ENCODE assay signal across 8 cellular contexts in the genomic region with DNA sequence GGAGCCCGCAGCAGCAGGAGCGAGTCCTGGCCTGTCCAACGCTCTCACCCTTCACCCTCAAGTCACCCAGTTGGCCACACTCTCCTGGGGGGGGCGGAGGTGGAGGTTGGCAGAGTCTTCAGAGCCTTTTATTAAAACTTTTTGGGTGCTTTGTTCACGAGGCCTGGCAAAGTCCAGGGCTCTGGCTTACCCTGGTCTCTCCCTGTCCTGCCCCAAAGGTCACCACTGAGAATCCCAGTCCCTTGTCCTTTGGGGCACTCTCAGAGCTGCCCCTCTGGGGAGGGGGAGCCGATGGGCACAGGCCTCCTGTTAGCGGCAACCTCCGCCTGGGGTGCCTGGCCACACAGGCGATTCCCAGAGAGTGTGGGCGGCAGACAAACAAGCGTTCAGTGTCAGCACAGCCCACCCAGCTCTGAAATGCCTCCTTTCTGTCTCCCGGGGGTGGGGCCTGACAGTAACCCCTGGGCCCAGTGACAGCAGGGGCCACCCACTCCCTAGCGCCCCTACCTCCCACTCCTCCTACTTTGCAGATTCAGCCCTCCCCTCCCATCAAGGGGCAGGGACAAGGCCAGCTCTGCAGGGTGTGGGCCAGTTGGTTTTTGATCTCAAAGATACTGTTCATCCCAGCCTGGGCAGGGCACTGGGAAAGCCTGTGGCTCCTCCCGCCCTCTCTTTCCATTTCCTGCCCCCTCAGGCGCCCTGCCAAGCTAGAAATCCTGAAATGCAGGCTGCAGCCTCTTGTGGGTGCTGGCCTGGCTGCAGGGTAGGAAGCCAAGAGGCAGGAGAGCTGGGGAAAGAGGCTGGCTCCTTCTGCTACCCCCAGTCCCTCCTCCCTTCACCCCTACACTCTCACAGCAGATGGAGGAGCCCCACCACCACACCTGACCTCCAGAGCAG. TPM values are rescaled to one million over a fixed set of nuclear protein-coding genes. Genes with fewer than 3 reads are reported as not detected.
DNase-seq lines count a peak whose midpoint lies in the region; ATAC-seq, FAIRE-seq and TF ChIP-seq lines count a peak whose summit lies in the region.

No MANE protein-coding gene starts in this region.

- H3K27me3 ChIP-seq in H7 (ENCODE audit: control insufficient read depth, insufficient read depth, low read length): peaks cover 6% of the 10 kb centered on the region; the same call in 1 of the 2 replicates
- H3K27me3 ChIP-seq in SJCRH30: no peaks in the 10 kb centered on the region
- H3K27me3 ChIP-seq in left ventricle myocardium inferior (ENCODE audit: low read depth): no peaks in the 10 kb centered on the region
- H3K27me3 ChIP-seq in small intestine (ENCODE audit: control insufficient read depth in 2 of 2, insufficient read depth in 2 of 2, low read length in 2 of 2): no peaks in the 10 kb centered on the region

- ATAC-seq in activated CD8-positive, alpha-beta T cell treated with anti-CD3 and anti-CD28 coated beads for 36 hours: no peak

- H3K36me3 ChIP-seq in H7 (replicated peaks; ENCODE audit: control insufficient read depth, insufficient read depth, low read length) (no peaks in the 10 kb centered on the region), SJCRH30 (no peaks in the 10 kb centered on the region), left ventricle myocardium inferior (no peaks in the 10 kb centered on the region), small intestine (ENCODE audit: control insufficient read depth in 2 of 2, insufficient read depth in 2 of 2, low read length in 2 of 2) (no peaks in the 10 kb centered on the region)

- no peaks in the 10 kb centered on the region for H3K9me3 Mint-ChIP-seq in activated CD8-positive, alpha-beta T cell treated with anti-CD3 and anti-CD28 coated beads for 36 hours

- intact Hi-C loops in left ventricle myocardium inferior (cut with micrococcal nuclease): no loop called here
- intact Hi-C loops in activated CD8-positive, alpha-beta T cell treated with anti-CD3 and anti-CD28 coated beads for 36 hours (cut with micrococcal nuclease): no loop called here

- H3K27me3 Mint-ChIP-seq in activated CD8-positive, alpha-beta T cell treated with anti-CD3 and anti-CD28 coated beads for 36 hours: peaks cover 16% of the 10 kb centered on the region

- POLR2A ChIA-PET in activated CD8-positive, alpha-beta T cell treated with anti-CD3 and anti-CD28 coated beads for 36 hours (lab: Charles Lee): no interaction called here

- DNase-seq in H7: peak; percentile 73
- DNase-seq in SJCRH30: peak; percentile 66 to 76
- peak; percentile 74 for DNase-seq in left ventricle myocardium inferior
- peak; percentile 74 for DNase-seq in small intestine
- no peak for DNase-seq in OCI-M1 (lab: John Stamatoyannopoulos, UW)
- DNase-seq in T-helper 1 cell: no peak
- no peak for DNase-seq in activated CD8-positive, alpha-beta T cell treated with anti-CD3 and anti-CD28 coated beads for 36 hours
- no peak for DNase-seq in cortex of kidney (lab: John Stamatoyannopoulos, UW)

- no peak overlapping the region for H3K27ac Mint-ChIP-seq in activated CD8-positive, alpha-beta T cell treated with anti-CD3 and anti-CD28 coated beads for 36 hours

- H3K9me3 ChIP-seq in SJCRH30 (replicated peaks) (no peaks in the 10 kb centered on the region), left ventricle myocardium inferior (replicated peaks) (no peaks in the 10 kb centered on the region), small intestine (ENCODE audit: control insufficient read depth, low read depth) (no peaks in the 10 kb centered on the region)

- H3K36me3 Mint-ChIP-seq in activated CD8-positive, alpha-beta T cell treated with anti-CD3 and anti-CD28 coated beads for 36 hours (ENCODE audit: low read depth): no peaks in the 10 kb centered on the region

- no peak overlapping the region for H3K4me3 Mint-ChIP-seq in activated CD8-positive, alpha-beta T cell treated with anti-CD3 and anti-CD28 coated beads for 36 hours

- H3K27ac ChIP-seq in SJCRH30 (no peak overlapping the region; the same call in 1 of the 2 replicates), left ventricle myocardium inferior (replicated peaks) (peak overlapping the region; percentile 73), small intestine (ENCODE audit: low read depth in 1 of 2, low read length in 1 of 2) (no peak overlapping the region)

- H3K4me1 Mint-ChIP-seq in activated CD8-positive, alpha-beta T cell treated with anti-CD3 and anti-CD28 coated beads for 36 hours (ENCODE audit: low read depth): no peaks in the 10 kb centered on the region

- TF ChIP-seq CTCF in left ventricle myocardium inferior (IDR thresholded peaks at IDR 0.05; ENCODE audit: borderline replicate concordance): peak; percentile 46
- no peak for TF ChIP-seq CTCF in activated CD8-positive, alpha-beta T cell treated with anti-CD3 and anti-CD28 coated beads for 36 hours (IDR thresholded peaks at IDR 0.05)

- H3K4me3 ChIP-seq in H7 (ENCODE audit: insufficient read depth, low read depth, low read length) (no peak overlapping the region), SJCRH30 (peak overlapping the region; percentile 31), left ventricle myocardium inferior (peak overlapping the region; percentile 15), small intestine (ENCODE audit: low read depth in 1 of 2, low read length in 2 of 2) (no peak overlapping the region)

- FAIRE-seq in small intestine (lab: Jason Lieb, UNC): no peak

- peaks cover 4% of the 10 kb centered on the region; the same call in 1 of the 2 replicates for H3K4me1 ChIP-seq in SJCRH30
- H3K4me1 ChIP-seq in left ventricle myocardium inferior: peaks cover 37% of the 10 kb centered on the region
- peaks cover 0 to 10% of the 10 kb centered on the region in 2 donors for H3K4me1 ChIP-seq in small intestine (ENCODE audit: control insufficient read depth in 2 of 2, insufficient read depth in 1 of 2, low read depth in 1 of 2, low read length in 1 of 2)

- 39 to 53% (median 44%) methylated on average over 13 to 15 of the region's 15 CpGs for WGBS in small intestine, 3 donors

- CTCF ChIA-PET in activated CD8-positive, alpha-beta T cell treated with anti-CD3 and anti-CD28 coated beads for 36 hours (lab: Charles Lee): interaction anchor here (0.7 kb wide), 1 partner anchor 102 kb away, joined by 3 read pairs; no protein-coding TSS in a partner anchor

RNA-seq across cellular contexts. Expression of a gene that starts 36.6 kb away (rescaled TPM):
- total RNA-seq in H7 (2014; rRNA removed; shearing (Covaris generic)): 7.1 and 8.1 TPM in 2 replicates
- total RNA-seq in SJCRH30 (2014; rRNA removed; shearing (Covaris generic)): 30.8 and 31.9 TPM in 2 replicates
- total RNA-seq in left ventricle myocardium inferior: 60.5 TPM
- 10 to 100 TPM in 1 of 3 donors, 1 to 10 TPM in 2; 2.2 to 46.9 (median 2.5) TPM for polyA plus RNA-seq in small intestine
- total RNA-seq in activated CD8-positive, alpha-beta T cell treated with anti-CD3 and anti-CD28 coated beads for 36 hours: not detected

Comparison
In these comparisons a context has a peak if more than half of its experiments do, and no peak if none do; other contexts are left out.
1. DNase-seq: peak in H7 (single experiment), SJCRH30 (2 of 2), left ventricle myocardium inferior (single experiment) and small intestine (single experiment); none in OCI-M1 (single experiment), T-helper 1 cell (0 of 5), activated CD8-positive, alpha-beta T cell treated with anti-CD3 and anti-CD28 coated beads for 36 hours (single experiment) and cortex of kidney (single experiment).
2. H3K4me3 ChIP-seq: peak in SJCRH30 (single experiment) and left ventricle myocardium inferior (single experiment); none in H7 (single experiment) and small intestine (0 of 2).